ENCODE assay signal across 13 cellular contexts in genomic region chr12:124761876-124762275, GRCh38.
A peak's percentile ranks its signal among the peaks of the same experiment; 100 is the strongest.
DNase-seq lines count a peak whose midpoint lies in the region; ATAC-seq, FAIRE-seq and TF ChIP-seq lines count a peak whose summit lies in the region.
"Had no signal": no experiment of that assay in that cellular context is flagged by ENCODE, and none has a peak within 500 bp of the region (broad histone marks: within the 10 kb centered on the region; RNA-seq: fewer than 3 reads in every experiment).

No MANE protein-coding gene starts in this region.

- peak; percentile 61 for ATAC-seq in GM12878
- no peak for ATAC-seq in HG03135 (IDR thresholded peaks at IDR 0.05; ENCODE audit: unreplicated experiment)
- no peak for ATAC-seq in foreskin keratinocyte
- no peak for ATAC-seq in HG03039 (IDR thresholded peaks at IDR 0.05; ENCODE audit: unreplicated experiment)

- H2AFZ ChIP-seq in GM12878 (ENCODE audit: control insufficient read depth, low read depth, low read length) (no peak overlapping the region), smooth muscle cell (ENCODE audit: low read depth) (no peak overlapping the region)
- H2AFZ ChIP-seq: hepatocyte had no signal

- CTCF ChIA-PET in GM12878 (lab: Yijun Ruan, JAX): interaction anchor here (1.0 to 11.7 kb wide), 7 partner anchors 9 to 724 kb away, joined by 3 to 116 read pairs (median 6); no protein-coding TSS in a partner anchor

- H3K9me3 ChIP-seq in MG63 (peaks cover 12% of the 10 kb centered on the region), GM12878 (replicated peaks; ENCODE audit: control insufficient read depth, insufficient read depth, low read length) (peaks cover 13% of the 10 kb centered on the region; the same call in 2 of the 3 replicates), smooth muscle cell (replicated peaks; ENCODE audit: low read depth) (no peaks in the 10 kb centered on the region)
- H3K9me3 ChIP-seq: thoracic aorta had no signal

- TF ChIP-seq EP300 in GM12878 (IDR thresholded peaks at IDR 0.05; ENCODE audit: borderline replicate concordance in 1 of 2, control insufficient read depth in 1 of 2, low read depth in 2 of 2, low read length in 2 of 2): no peak

- peak; percentile 23 for DNase-seq in NCI-H2196 (lab: John Stamatoyannopoulos, UW; ENCODE audit: unreplicated experiment)
- no peak for DNase-seq in NCI-H2196 treated with DMSO at 0.1 percent for 48 hours (lab: John Stamatoyannopoulos, UW; ENCODE audit: unreplicated experiment)
- DNase-seq in MG63: peak; percentile 35
- no peak for DNase-seq in GM12878 (ENCODE audit: low read depth, low spot score)
- DNase-seq in smooth muscle cell (lab: John Stamatoyannopoulos, UW; ENCODE audit: unreplicated experiment): no peak
- DNase-seq in foreskin keratinocyte: no peak
- DNase-seq: NCI-H1105 had no signal

- BruUV-seq in GM12878 (replicated peaks; lab: Mats Ljungman, UMichigan): no TSS peak

- H3F3A ChIP-seq in smooth muscle cell (ENCODE audit: low read depth): peaks cover 19% of the 10 kb centered on the region

- no peaks in the 10 kb centered on the region for H3K27me3 ChIP-seq in MG63
- no peaks in the 10 kb centered on the region for H3K27me3 ChIP-seq in GM12878 (replicated peaks in 1 of 2; ENCODE audit: control insufficient read depth in 2 of 2, insufficient read depth in 2 of 2, low read length in 1 of 2)
- H3K27me3 ChIP-seq in smooth muscle cell (ENCODE audit: low read depth): no peaks in the 10 kb centered on the region
- H3K27me3 ChIP-seq in foreskin keratinocyte: peaks cover 37% of the 10 kb centered on the region
- H3K27me3 ChIP-seq: hepatocyte had no signal

- no peak for TF ChIP-seq RAD21 in GM12878 (IDR thresholded peaks at IDR 0.05; ENCODE audit: insufficient read depth, low read depth, low read length)

- H3K36me3 ChIP-seq in MG63 (no peaks in the 10 kb centered on the region), GM12878 (ENCODE audit: control insufficient read depth in 2 of 2, insufficient read depth in 2 of 2, low read length in 1 of 2) (no peaks in the 10 kb centered on the region), smooth muscle cell (ENCODE audit: low read depth) (no peaks in the 10 kb centered on the region)
- H3K36me3 ChIP-seq: thoracic aorta had no signal

- H3K27ac ChIP-seq in GM12878 (ENCODE audit: control insufficient read depth, insufficient read depth): no peak overlapping the region
- peak overlapping the region; percentile 37 for H3K27ac ChIP-seq in smooth muscle cell (ENCODE audit: low read depth)
- H3K27ac ChIP-seq in foreskin keratinocyte: no peak overlapping the region
- H3K27ac ChIP-seq: hepatocyte, thoracic aorta had no signal

- H3K4me2 ChIP-seq in GM12878 (ENCODE audit: control insufficient read depth, insufficient read depth) (no peak overlapping the region), smooth muscle cell (no peak overlapping the region)
- H3K4me2 ChIP-seq: hepatocyte had no signal

- H3K9ac ChIP-seq in GM12878 (ENCODE audit: control insufficient read depth, insufficient read depth, low read length) (no peak overlapping the region), smooth muscle cell (ENCODE audit: low read depth) (no peak overlapping the region)

- no peak for TF ChIP-seq CTCF in GM12878 (IDR thresholded peaks at IDR 0.05 in 2 of 3, conservative IDR thresholded peaks at IDR 0.05 in 1 of 3; ENCODE audit: control insufficient read depth in 2 of 3, extremely low read depth in 1 of 3, insufficient read depth in 1 of 3, low read depth in 3 of 3, low read length in 3 of 3)
- no peak for TF ChIP-seq CTCF in smooth muscle cell (IDR thresholded peaks at IDR 0.05; ENCODE audit: borderline replicate concordance, insufficient read depth, poor library complexity, severe bottlenecking)
- no peak for TF ChIP-seq CTCF in foreskin keratinocyte (conservative IDR thresholded peaks at IDR 0.05)

- in situ Hi-C loops in GM12878 (cut with MboI): loop anchor here (25.0 kb wide), 1 partner anchor 400 kb away; no protein-coding TSS in a partner anchor

- FAIRE-seq in GM12878 (lab: Jason Lieb, UNC): no peak
- FAIRE-seq: A204.1, endothelial cell of umbilical vein had no signal

- 0% methylated on average over 4 of the region's 4 CpGs for WGBS in GM12878 (ENCODE audit: insufficient coverage, insufficient replicate concordance, low lambda C conversion rate, missing lambda C conversion rate)
- WGBS in smooth muscle cell (ENCODE audit: low lambda C conversion rate): 41% methylated on average over 4 of the region's 4 CpGs

- RAD21 ChIA-PET in GM12878 (lab: Charles Lee; ENCODE audit: unreplicated experiment): interaction anchor here (1.0 to 1.1 kb wide), 2 partner anchors 148 to 730 kb away, joined by 3 read pairs; no protein-coding TSS in a partner anchor

- intact Hi-C loops in GM12878 (cut with micrococcal nuclease; ENCODE audit: unreplicated experiment): no loop called here

- no peaks in the 10 kb centered on the region; the same call in 1 of the 2 replicates for H3K4me1 ChIP-seq in GM12878 (ENCODE audit: control insufficient read depth, insufficient read depth, low read length)
- H3K4me1 ChIP-seq in smooth muscle cell (ENCODE audit: low read depth): peaks cover 11% of the 10 kb centered on the region
- no peaks in the 10 kb centered on the region for H3K4me1 ChIP-seq in foreskin keratinocyte

- POLR2A ChIA-PET in GM12878 (lab: Charles Lee): no interaction called here

- H4K20me1 ChIP-seq in GM12878 (ENCODE audit: control insufficient read depth, insufficient read depth) (no peaks in the 10 kb centered on the region), smooth muscle cell (ENCODE audit: low read depth) (no peaks in the 10 kb centered on the region)

- H3K4me3 ChIP-seq in MG63 (no peak overlapping the region), GM12878 (no peak overlapping the region), smooth muscle cell (no peak overlapping the region)
- H3K4me3 ChIP-seq: hepatocyte, thoracic aorta had no signal

- no peaks in the 10 kb centered on the region for H3K79me2 ChIP-seq in GM12878 (ENCODE audit: control insufficient read depth, insufficient read depth, low read length)
- no peaks in the 10 kb centered on the region for H3K79me2 ChIP-seq in smooth muscle cell (ENCODE audit: low read depth)
- H3K79me2 ChIP-seq: hepatocyte had no signal

- no peak for TF ChIP-seq POLR2A in GM12878 (IDR thresholded peaks at IDR 0.05; ENCODE audit: low read depth, low read length)

- SMC1A ChIA-PET in GM12878 (lab: Charles Lee; ENCODE audit: uncharacterized antibody, unreplicated experiment): interaction anchor here (1.1 to 1.4 kb wide), 2 partner anchors 52 to 211 kb away, joined by 3 read pairs; no protein-coding TSS in a partner anchor

TF ChIP-seq in GM12878, 131 proteins besides CTCF, POLR2A, EP300 and RAD21:
- TF ChIP-seq ZNF274 (IDR thresholded peaks at IDR 0.05; ENCODE audit: insufficient read depth, insufficient read length) (no peak), MXI1 (IDR thresholded peaks at IDR 0.05; ENCODE audit: low read depth, low read length) (no peak), ATF7 (IDR thresholded peaks at IDR 0.05; ENCODE audit: low read depth) (peak; percentile 38; the same call in 1 of the 2 replicates), IKZF1 (conservative IDR thresholded peaks at IDR 0.05) (peak; percentile 68), HDAC6 (IDR thresholded peaks at IDR 0.05; ENCODE audit: unreplicated experiment) (no peak), CREM (IDR thresholded peaks at IDR 0.05; ENCODE audit: low read depth) (0 out of 2 replicates have a peak, but pooled peaks have one; percentile 23), YBX1 (IDR thresholded peaks at IDR 0.05) (no peak), NR2F1 (conservative IDR thresholded peaks at IDR 0.05) (0 out of 2 replicates have a peak, but pooled peaks have one; percentile 42), DPF2 (IDR thresholded peaks at IDR 0.05) (0 out of 2 replicates have a peak, but pooled peaks have one; percentile 20), GATAD2B (conservative IDR thresholded peaks at IDR 0.05; ENCODE audit: low read depth) (0 out of 2 replicates have a peak, but pooled peaks have one; percentile 29), RUNX3 (IDR thresholded peaks at IDR 0.05; ENCODE audit: low read length) (peak; percentile 13; the same call in 1 of the 2 replicates), IKZF2 (IDR thresholded peaks at IDR 0.05) (peak in 1 of 2 experiments; percentile 14; a peak in 1 of 4 replicates), PAX5 (IDR thresholded peaks at IDR 0.05; ENCODE audit: borderline replicate concordance, low read depth, low read length) (no peak), TAF1 (IDR thresholded peaks at IDR 0.05; ENCODE audit: borderline replicate concordance, low read depth, low read length) (no peak), ZNF384 (IDR thresholded peaks at IDR 0.05; ENCODE audit: borderline replicate concordance, low read depth, low read length) (no peak)
- TF ChIP-seq, protein P1, sequence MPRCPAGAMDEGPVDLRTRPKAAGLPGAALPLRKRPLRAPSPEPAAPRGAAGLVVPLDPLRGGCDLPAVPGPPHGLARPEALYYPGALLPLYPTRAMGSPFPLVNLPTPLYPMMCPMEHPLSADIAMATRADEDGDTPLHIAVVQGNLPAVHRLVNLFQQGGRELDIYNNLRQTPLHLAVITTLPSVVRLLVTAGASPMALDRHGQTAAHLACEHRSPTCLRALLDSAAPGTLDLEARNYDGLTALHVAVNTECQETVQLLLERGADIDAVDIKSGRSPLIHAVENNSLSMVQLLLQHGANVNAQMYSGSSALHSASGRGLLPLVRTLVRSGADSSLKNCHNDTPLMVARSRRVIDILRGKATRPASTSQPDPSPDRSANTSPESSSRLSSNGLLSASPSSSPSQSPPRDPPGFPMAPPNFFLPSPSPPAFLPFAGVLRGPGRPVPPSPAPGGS (IDR thresholded peaks at IDR 0.05; ENCODE audit: borderline replicate concordance, insufficient read depth, low read depth, low read length, poor library complexity, severe bottlenecking): no peak
- TF ChIP-seq, protein P2, sequence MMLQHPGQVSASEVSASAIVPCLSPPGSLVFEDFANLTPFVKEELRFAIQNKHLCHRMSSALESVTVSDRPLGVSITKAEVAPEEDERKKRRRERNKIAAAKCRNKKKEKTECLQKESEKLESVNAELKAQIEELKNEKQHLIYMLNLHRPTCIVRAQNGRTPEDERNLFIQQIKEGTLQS (IDR thresholded peaks at IDR 0.05; ENCODE audit: borderline replicate concordance, extremely low read depth, low read depth, low read length): no peak
- TF ChIP-seq, protein P3, sequence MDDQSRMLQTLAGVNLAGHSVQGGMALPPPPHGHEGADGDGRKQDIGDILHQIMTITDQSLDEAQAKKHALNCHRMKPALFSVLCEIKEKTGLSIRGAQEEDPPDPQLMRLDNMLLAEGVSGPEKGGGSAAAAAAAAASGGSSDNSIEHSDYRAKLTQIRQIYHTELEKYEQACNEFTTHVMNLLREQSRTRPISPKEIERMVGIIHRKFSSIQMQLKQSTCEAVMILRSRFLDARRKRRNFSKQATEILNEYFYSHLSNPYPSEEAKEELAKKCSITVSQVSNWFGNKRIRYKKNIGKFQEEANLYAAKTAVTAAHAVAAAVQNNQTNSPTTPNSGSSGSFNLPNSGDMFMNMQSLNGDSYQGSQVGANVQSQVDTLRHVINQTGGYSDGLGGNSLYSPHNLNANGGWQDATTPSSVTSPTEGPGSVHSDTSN (IDR thresholded peaks at IDR 0.05; ENCODE audit: insufficient replicate concordance, low read depth, low read length): no peak

Comparison
In these comparisons a context has a peak if more than half of its experiments do, and no peak if none do; other contexts are left out.
1. DNase-seq: peak in NCI-H2196 (single experiment) and MG63 (single experiment); none in NCI-H2196 treated with DMSO at 0.1 percent for 48 hours (single experiment), GM12878 (single experiment), smooth muscle cell (single experiment) and foreskin keratinocyte (0 of 2).